In genomic region chr12:4771960-4772566, GRCh38 we compare ENCODE assay signal across 21 cellular contexts. TPM values are rescaled to one million over a fixed set of nuclear protein-coding genes. Genes with fewer than 3 reads are reported as not detected.
DNase-seq lines count a peak whose midpoint lies in the region; ATAC-seq lines count a peak whose summit lies in the region.
"Had no signal": no experiment of that assay in that cellular context is flagged by ENCODE, and none has a peak within 500 bp of the region (broad histone marks: within the 10 kb centered on the region; RNA-seq: fewer than 3 reads in every experiment).

No MANE protein-coding gene starts in this region.

- H3K4me3 ChIP-seq in right cardiac atrium (ENCODE audit: low read length) (no peak overlapping the region), NT2/D1 (ENCODE audit: insufficient read length, low read depth) (no peak overlapping the region)
- H3K4me3 ChIP-seq: MG63 had no signal

- no peaks in the 10 kb centered on the region for H3K27me3 ChIP-seq in right cardiac atrium (ENCODE audit: control insufficient read depth, insufficient read depth)
- no peaks in the 10 kb centered on the region for H3K27me3 ChIP-seq in NT2/D1 (ENCODE audit: insufficient read depth, insufficient read length)

- no peak overlapping the region for H3K27ac ChIP-seq in right cardiac atrium (ENCODE audit: low read length)
- H3K27ac ChIP-seq: KMS-11 had no signal

- ATAC-seq in right cardiac atrium = peak; percentile 23 to 35
- no peak for ATAC-seq in Right ventricle myocardium superior (ENCODE audit: poor library complexity)
- no peak for ATAC-seq in GM18907 (IDR thresholded peaks at IDR 0.05; ENCODE audit: unreplicated experiment)
- no peak for ATAC-seq in GM18517 (IDR thresholded peaks at IDR 0.05; ENCODE audit: unreplicated experiment)
- ATAC-seq: HepG2, Panc1 had no signal

- H3K9me3 ChIP-seq in right cardiac atrium (ENCODE audit: control insufficient read depth, low read length) = no peaks in the 10 kb centered on the region
- H3K9me3 ChIP-seq in NT2/D1 (ENCODE audit: insufficient read depth, low read length) = no peaks in the 10 kb centered on the region
- H3K9me3 ChIP-seq: MG63, SK-N-SH had no signal

- WGBS in right cardiac atrium = 64% methylated on average over 11 of the region's 11 CpGs

- DNase-seq in right cardiac atrium = no peak
- DNase-seq in Right ventricle myocardium superior = no peak
- DNase-seq in NT2/D1 (ENCODE audit: low read depth, low spot score) = peak; percentile 43
- DNase-seq in kidney tubule cell (ENCODE audit: low spot score) = peak; percentile 26
- DNase-seq in NCI-H510A (lab: John Stamatoyannopoulos, UW) = no peak
- DNase-seq: Calu3, DMS53, GOT3, HFFc6, MG63, NCI-H1092, NCI-H146, NCI-H2081 treated with DMSO at 0.1 percent for 48 hours, NCI-H524, SHP77, SK-N-SH had no signal

- peaks cover 4% of the 10 kb centered on the region for H3K36me3 ChIP-seq in NT2/D1 (ENCODE audit: insufficient read depth, insufficient read length, low read length)
- H3K36me3 ChIP-seq: MG63 had no signal

- intact Hi-C loops in right cardiac atrium (cut with DNase I) (no loop called here), Right ventricle myocardium superior (cut with DNase I) (no loop called here)

- H3K4me1 ChIP-seq in right cardiac atrium (ENCODE audit: control insufficient read depth, insufficient read depth, low read length) = peaks cover 13% of the 10 kb centered on the region
- peaks cover 6% of the 10 kb centered on the region for H3K4me1 ChIP-seq in NT2/D1 (ENCODE audit: insufficient read depth, insufficient read length)

- no peak overlapping the region for H3K9ac ChIP-seq in NT2/D1 (ENCODE audit: insufficient read length, low read depth)
- H3K9ac ChIP-seq: KMS-11, SK-N-SH had no signal

RNA-seq across cellular contexts. Expression of gene GALNT8, which starts 51.9 kb away (rescaled TPM):
- total RNA-seq in right cardiac atrium = 10 to 100 TPM in 1 of 4 donors, 1 to 10 TPM in 3; 5.3 to 10.3 (median 7.7) TPM
- polyA plus RNA-seq in right cardiac atrium = 3.5 TPM
- 2.9 TPM for total RNA-seq in Right ventricle myocardium superior
- total RNA-seq: Calu3, HepG2, HFFc6 had no signal
- polyA plus RNA-seq: SK-N-SH had no signal

Comparison
In these comparisons a context has a peak if more than half of its experiments do, and no peak if none do; other contexts are left out.
1. ATAC-seq: peak in right cardiac atrium (2 of 2); none in Right ventricle myocardium superior (single experiment), GM18907 (single experiment) and GM18517 (single experiment).
2. DNase-seq: peak in NT2/D1 (single experiment) and kidney tubule cell (single experiment); none in right cardiac atrium (0 of 3), Right ventricle myocardium superior (single experiment) and NCI-H510A (single experiment).